25 cellular contexts compared by ENCODE assay signal in genomic region chr12:116201908-116202307, GRCh38.
DNase-seq lines count a peak whose midpoint lies in the region; ATAC-seq, FAIRE-seq and TF ChIP-seq lines count a peak whose summit lies in the region.
"Had no signal": no experiment of that assay in that cellular context is flagged by ENCODE, and none has a peak within 500 bp of the region (broad histone marks: within the 10 kb centered on the region; RNA-seq: fewer than 3 reads in every experiment).

No MANE protein-coding gene starts in this region.

- no peak overlapping the region for H3K4me2 ChIP-seq in A549
- H3K4me2 ChIP-seq in GM23248 (ENCODE audit: unreplicated experiment) = peak overlapping the region; percentile 63
- peak overlapping the region; percentile 63 for H3K4me2 ChIP-seq in astrocyte (ENCODE audit: low read length)
- H3K4me2 ChIP-seq: KMS-11 had no signal

- TF ChIP-seq POLR2A in A549 (IDR thresholded peaks at IDR 0.05; ENCODE audit: low read length) = no peak
- no peak for TF ChIP-seq POLR2A in Peyer's patch (IDR thresholded peaks at IDR 0.05)

- no peak overlapping the region for H3K4me3 ChIP-seq in A549
- H3K4me3 ChIP-seq in GM23248 = peak overlapping the region; percentile 46
- H3K4me3 ChIP-seq in astrocyte (ENCODE audit: insufficient read depth, low read depth, low read length) = no peak overlapping the region
- H3K4me3 ChIP-seq in Peyer's patch = no peak overlapping the region
- H3K4me3 ChIP-seq: esophagus muscularis mucosa had no signal

- peak overlapping the region; percentile 38 for H3K27ac Mint-ChIP-seq in astrocyte (ENCODE audit: unreplicated experiment)
- H3K27ac Mint-ChIP-seq: activated CD8-positive, alpha-beta memory T cell treated with anti-CD3 and anti-CD28 coated beads, Interleukin-2, amount 10 ng/mL, durations not matched to agents 7 days and 5 days; activated T-helper 2 cell treated with anti-CD3 and anti-CD28 coated beads, Interferon-gamma antibody, Interleukin-2, Interleukin-4, amounts not matched to agents 10 μg/mL and 5 μg/mL and 100 μg/mL, durations not matched to agents 14 hours and 24 hours and 36 hours; CD4-positive, CD25-positive, alpha-beta regulatory T cell had no signal

- H3K4me1 ChIP-seq in A549 (peaks cover 37% of the 10 kb centered on the region), GM23248 (ENCODE audit: insufficient read depth) (peaks cover 44% of the 10 kb centered on the region), astrocyte (ENCODE audit: insufficient read depth, low read length) (peaks cover 17% of the 10 kb centered on the region), Peyer's patch (peaks cover 0 to 2% (median 0%) of the 10 kb centered on the region in 4 donors)

- peaks cover 2% of the 10 kb centered on the region for H3K36me3 Mint-ChIP-seq in astrocyte (ENCODE audit: low read depth, unreplicated experiment)
- H3K36me3 Mint-ChIP-seq: natural killer cell treated with Interleukin-12 subunit alpha and Interleukin-12 subunit beta and Interleukin-15 and Interleukin-18, amount 100 ng/mL, for 72 hours had no signal

- H3K27me3 ChIP-seq in GM23248 (replicated peaks; ENCODE audit: insufficient read depth) (no peaks in the 10 kb centered on the region), astrocyte (ENCODE audit: insufficient read depth, low read length) (no peaks in the 10 kb centered on the region), Peyer's patch (no peaks in the 10 kb centered on the region)
- H3K27me3 ChIP-seq: esophagus muscularis mucosa had no signal

- H3K27ac ChIP-seq in A549 (no peak overlapping the region), GM23248 (peak overlapping the region; percentile 15), astrocyte (ENCODE audit: low read depth, low read length) (no peak overlapping the region), Peyer's patch (no peak overlapping the region)
- H3K27ac ChIP-seq: esophagus muscularis mucosa, KMS-11 had no signal

- CTCF ChIA-PET in A549 (lab: Yijun Ruan, JAX) = interaction anchor here (0.6 to 1.0 kb wide), 2 partner anchors 34 to 67 kb away, joined by 3 to 5 read pairs; no protein-coding TSS in a partner anchor

- peak; percentile 86 for FAIRE-seq in A549 (lab: Jason Lieb, UNC)
- peak; percentile 63 for FAIRE-seq in astrocyte (lab: Jason Lieb, UNC)

- H3K9ac ChIP-seq in GM23248 = 0 out of 2 replicates have a peak overlapping the region, but pooled peaks have one; percentile 1
- no peak overlapping the region for H3K9ac ChIP-seq in astrocyte (ENCODE audit: low read length)
- H3K9ac ChIP-seq: KMS-11 had no signal

- peaks cover 100% of the 10 kb centered on the region for H3K79me2 ChIP-seq in GM23248 (ENCODE audit: insufficient read depth)
- H3K79me2 ChIP-seq in astrocyte (ENCODE audit: insufficient read depth, low read length) = peaks cover 99% of the 10 kb centered on the region

- no peak for ATAC-seq in A549
- no peak for ATAC-seq in HG02610 (IDR thresholded peaks at IDR 0.05; ENCODE audit: unreplicated experiment)
- no peak for ATAC-seq in esophagus mucosa
- ATAC-seq: activated CD8-positive, alpha-beta memory T cell treated with anti-CD3 and anti-CD28 coated beads, Interleukin-2, amount 10 ng/mL, durations not matched to agents 7 days and 5 days; natural killer cell treated with Interleukin-12 subunit alpha and Interleukin-12 subunit beta and Interleukin-15 and Interleukin-18, amount 100 ng/mL, for 72 hours; stimulated activated naive CD8-positive, alpha-beta T cell treated with anti-CD3 and anti-CD28 coated beads, Interleukin-15, Interleukin-2, amounts not matched to agents 100 U/mL and 50 U/mL, for 24 hours had no signal

- TF ChIP-seq CTCF in A549 (IDR thresholded peaks at IDR 0.05) (no peak), astrocyte (IDR thresholded peaks at IDR 0.05; ENCODE audit: insufficient read depth, low read depth, low read length) (no peak), Peyer's patch (IDR thresholded peaks at IDR 0.05) (no peak)

- WGBS in A549 (ENCODE audit: missing lambda C conversion rate) = 95% methylated on average over 1 of the region's 1 CpG
- 0 to 5% methylated on average over 1 of the region's 1 CpG for WGBS in GM23248 (ENCODE audit: low coverage in 1 of 2, low lambda C conversion rate in 2 of 2, missing lambda C conversion rate in 2 of 2), 2 experiments

- H3K9me2 ChIP-seq in GM23248 (ENCODE audit: insufficient read depth) = no peaks in the 10 kb centered on the region

- POLR2A ChIA-PET in A549 (lab: Yijun Ruan, JAX) = no interaction called here

- H3K9me3 Mint-ChIP-seq in astrocyte (ENCODE audit: unreplicated experiment) = no peaks in the 10 kb centered on the region
- H3K9me3 Mint-ChIP-seq: activated T-helper 2 cell treated with anti-CD3 and anti-CD28 coated beads, Interferon-gamma antibody, Interleukin-2, Interleukin-4, amounts not matched to agents 10 μg/mL and 5 μg/mL and 100 μg/mL, durations not matched to agents 14 hours and 24 hours and 36 hours; CD4-positive, CD25-positive, alpha-beta regulatory T cell; natural killer cell treated with Interleukin-12 subunit alpha and Interleukin-12 subunit beta and Interleukin-15 and Interleukin-18, amount 100 ng/mL, for 72 hours had no signal

- TF ChIP-seq EP300 in A549 (IDR thresholded peaks at IDR 0.05) = no peak

- peaks cover 44% of the 10 kb centered on the region; the same call in 1 of the 2 replicates for H4K20me1 ChIP-seq in GM23248 (ENCODE audit: insufficient read depth)
- peaks cover 96% of the 10 kb centered on the region for H4K20me1 ChIP-seq in astrocyte (ENCODE audit: insufficient read depth, low read length)

- H3F3A ChIP-seq in GM23248 (ENCODE audit: insufficient read depth) = peaks cover 36% of the 10 kb centered on the region

- no peak overlapping the region for H2AFZ ChIP-seq in GM23248
- H2AFZ ChIP-seq in astrocyte (ENCODE audit: low read depth, low read length) = no peak overlapping the region

- peaks cover 60% of the 10 kb centered on the region for H3K4me1 Mint-ChIP-seq in astrocyte (ENCODE audit: low read depth, unreplicated experiment)

- in situ Hi-C loops in GM23248 (cut with MboI) = no loop called here

- TF ChIP-seq RAD21 in A549 (conservative IDR thresholded peaks at IDR 0.05 in 1 of 2, IDR thresholded peaks at IDR 0.05 in 1 of 2) = no peak

- H3K9me3 ChIP-seq in A549 = no peaks in the 10 kb centered on the region
- no peaks in the 10 kb centered on the region for H3K9me3 ChIP-seq in GM23248 (ENCODE audit: low read depth)
- no peaks in the 10 kb centered on the region for H3K9me3 ChIP-seq in astrocyte (ENCODE audit: insufficient read depth, low read depth, low read length)
- H3K9me3 ChIP-seq in Peyer's patch = no peaks in the 10 kb centered on the region
- H3K9me3 ChIP-seq: esophagus muscularis mucosa had no signal

- DNase-seq in A549 (ENCODE audit: low read depth in 1 of 2, low spot score in 1 of 2) = no peak
- peak; percentile 53 for DNase-seq in GM23248
- peak; percentile 78 for DNase-seq in astrocyte (ENCODE audit: low read depth)
- peak; percentile 47 for DNase-seq in iris pigment epithelial cell (ENCODE audit: low read depth)
- no peak for DNase-seq in Peyer's patch
- DNase-seq in SKM-1 (lab: John Stamatoyannopoulos, UW; ENCODE audit: unreplicated experiment) = no peak
- DNase-seq: 8988T; activated CD4-positive, alpha-beta T cell treated with anti-CD3 and anti-CD28 coated beads for 4 hours; activated CD8-positive, alpha-beta memory T cell treated with anti-CD3 and anti-CD28 coated beads, Interleukin-2, amount 10 ng/mL, durations not matched to agents 7 days and 5 days; CD4-positive, CD25-positive, alpha-beta regulatory T cell; effector CD8-positive, alpha-beta T cell; hippocampal formation; kidney; NCI-H1092; NCI-H2029 treated with DMSO at 0.1 percent for 48 hours; NCI-H446; NK-92 treated with Interleukin-12 subunit alpha and Interleukin-12 subunit beta, amount 100 ng/mL, for 24 hours; RPMI8226; stimulated activated naive CD8-positive, alpha-beta T cell treated with anti-CD3 and anti-CD28 coated beads, Interleukin-15, Interleukin-2, amounts not matched to agents 100 U/mL and 50 U/mL, for 24 hours had no signal

- no peak overlapping the region for H3K4me3 Mint-ChIP-seq in astrocyte (ENCODE audit: unreplicated experiment)
- H3K4me3 Mint-ChIP-seq: activated CD8-positive, alpha-beta memory T cell treated with anti-CD3 and anti-CD28 coated beads, Interleukin-2, amount 10 ng/mL, durations not matched to agents 7 days and 5 days; CD4-positive, CD25-positive, alpha-beta regulatory T cell; natural killer cell treated with Interleukin-12 subunit alpha and Interleukin-12 subunit beta and Interleukin-15 and Interleukin-18, amount 100 ng/mL, for 72 hours had no signal

- H3K36me3 ChIP-seq in GM23248 (ENCODE audit: low read depth) (no peaks in the 10 kb centered on the region), astrocyte (ENCODE audit: insufficient read depth, low read length) (no peaks in the 10 kb centered on the region), Peyer's patch (no peaks in the 10 kb centered on the region)
- H3K36me3 ChIP-seq: esophagus muscularis mucosa had no signal

- no peaks in the 10 kb centered on the region for H3K27me3 Mint-ChIP-seq in astrocyte (ENCODE audit: low read depth, unreplicated experiment)
- H3K27me3 Mint-ChIP-seq: activated CD8-positive, alpha-beta memory T cell treated with anti-CD3 and anti-CD28 coated beads, Interleukin-2, amount 10 ng/mL, durations not matched to agents 7 days and 5 days; CD4-positive, CD25-positive, alpha-beta regulatory T cell; natural killer cell treated with Interleukin-12 subunit alpha and Interleukin-12 subunit beta and Interleukin-15 and Interleukin-18, amount 100 ng/mL, for 72 hours had no signal

TF ChIP-seq in A549, 52 proteins besides CTCF, POLR2A, EP300 and RAD21 (continues in another document):
- TF ChIP-seq HOXB13 (CRISPR knock-in tag; IDR thresholded peaks at IDR 0.05; ENCODE audit: low read depth) (no peak), BCL3 (IDR thresholded peaks at IDR 0.05) (no peak), CHD4 (IDR thresholded peaks at IDR 0.05; ENCODE audit: borderline replicate concordance) (no peak), CEBPB (IDR thresholded peaks at IDR 0.05) (no peak)

Comparison
In these comparisons a context has a peak if more than half of its experiments do, and no peak if none do; other contexts are left out.
1. DNase-seq: peak in GM23248 (single experiment), astrocyte (single experiment) and iris pigment epithelial cell (single experiment); none in A549 (0 of 2), Peyer's patch (0 of 3) and SKM-1 (single experiment).